In genomic region chr15:63122002-63122893, GRCh38 we compare ENCODE assay signal across 1 cellular context.
TF ChIP-seq lines count a peak whose summit lies in the region.

No MANE protein-coding gene starts in this region.

TF ChIP-seq in HepG2, 621 proteins besides CTCF, POLR2A, EP300 and RAD21 (continued from another document and continues in another):
- TF ChIP-seq ZGPAT (CRISPR knock-in tag; IDR thresholded peaks at IDR 0.05) (no peak; the same call in 1 of the 2 replicates), ZNF17 (CRISPR knock-in tag; IDR thresholded peaks at IDR 0.05) (no peak), SRY (CRISPR knock-in tag; IDR thresholded peaks at IDR 0.05) (0 out of 2 replicates have a peak, but pooled peaks have one; percentile 40), ZBTB7A (CRISPR knock-in tag; IDR thresholded peaks at IDR 0.05) (0 out of 2 replicates have a peak, but pooled peaks have one; percentile 54), SALL1 (CRISPR knock-in tag; IDR thresholded peaks at IDR 0.05) (peak; percentile 32; the same call in 1 of the 2 replicates), KDM3A (CRISPR knock-in tag; IDR thresholded peaks at IDR 0.05; ENCODE audit: low read depth) (0 out of 2 replicates have a peak, but pooled peaks have one; percentile 15), TEAD3 (CRISPR knock-in tag; optimal IDR thresholded peaks at IDR 0.05; ENCODE audit: borderline replicate concordance) (no peak), ZNF7 (CRISPR knock-in tag; IDR thresholded peaks at IDR 0.05) (no peak), RBM39 (IDR thresholded peaks at IDR 0.05; ENCODE audit: low read depth, low read length, poor library complexity, severe bottlenecking) (peak; percentile 38), ZNF576 (CRISPR knock-in tag; IDR thresholded peaks at IDR 0.05) (no peak), ZNF510 (CRISPR knock-in tag; IDR thresholded peaks at IDR 0.05; ENCODE audit: low read depth) (0 out of 2 replicates have a peak, but pooled peaks have one; percentile 51), ZNF354B (CRISPR knock-in tag; IDR thresholded peaks at IDR 0.05) (no peak), ZNF543 (CRISPR knock-in tag; IDR thresholded peaks at IDR 0.05) (peak; percentile 75; the same call in 1 of the 2 replicates), GABPB1 (CRISPR knock-in tag; IDR thresholded peaks at IDR 0.05) (peak; percentile 29; the same call in 1 of the 2 replicates), SP5 (CRISPR knock-in tag; IDR thresholded peaks at IDR 0.05; ENCODE audit: borderline replicate concordance, low read depth) (peak; percentile 63; the same call in 1 of the 2 replicates), SAP130 (CRISPR knock-in tag; IDR thresholded peaks at IDR 0.05; ENCODE audit: low read depth) (peak; percentile 59), HOXA5 (CRISPR knock-in tag; IDR thresholded peaks at IDR 0.05) (0 out of 2 replicates have a peak, but pooled peaks have one; percentile 15), ZNF761 (CRISPR knock-in tag; conservative IDR thresholded peaks at IDR 0.05) (0 out of 2 replicates have a peak, but pooled peaks have one; percentile 77), ESRRA (CRISPR knock-in tag; IDR thresholded peaks at IDR 0.05; ENCODE audit: low read depth) (no peak), HDAC1 (CRISPR knock-in tag; IDR thresholded peaks at IDR 0.05) (peak; percentile 35; the same call in 1 of the 2 replicates), ZSCAN25 (CRISPR knock-in tag; IDR thresholded peaks at IDR 0.05) (no peak), BRF2 (CRISPR knock-in tag; IDR thresholded peaks at IDR 0.05) (no peak), IKZF5 (CRISPR knock-in tag; IDR thresholded peaks at IDR 0.05) (peak; percentile 21; the same call in 1 of the 2 replicates), ZFP90 (CRISPR knock-in tag; IDR thresholded peaks at IDR 0.05; ENCODE audit: borderline replicate concordance) (no peak; the same call in 1 of the 2 replicates), IRF1 (CRISPR knock-in tag; IDR thresholded peaks at IDR 0.05; ENCODE audit: low read depth) (0 out of 2 replicates have a peak, but pooled peaks have one; percentile 23), UBTF (CRISPR knock-in tag; IDR thresholded peaks at IDR 0.05) (0 out of 2 replicates have a peak, but pooled peaks have one; percentile 14), ZBTB7B (CRISPR knock-in tag; IDR thresholded peaks at IDR 0.05) (peak; percentile 68), SP1 (IDR thresholded peaks at IDR 0.05) (no peak), SP1 (CRISPR knock-in tag; IDR thresholded peaks at IDR 0.05) (peak; percentile 86), NR2F6 (IDR thresholded peaks at IDR 0.05) (no peak), NR2F6 (CRISPR knock-in tag; IDR thresholded peaks at IDR 0.05) (no peak), YY1 (IDR thresholded peaks at IDR 0.05; ENCODE audit: insufficient read depth, insufficient replicate concordance, low read depth, low read length) (no peak), ZNF891 (CRISPR knock-in tag; IDR thresholded peaks at IDR 0.05) (0 out of 2 replicates have a peak, but pooled peaks have one; percentile 23), RBFOX2 (IDR thresholded peaks at IDR 0.05; ENCODE audit: low read depth, low read length) (peak; percentile 72), ATF7-NPFF (CRISPR knock-in tag; IDR thresholded peaks at IDR 0.05; ENCODE audit: low read depth) (peak; percentile 58; the same call in 1 of the 2 replicates), ZNF614 (CRISPR knock-in tag; IDR thresholded peaks at IDR 0.05; ENCODE audit: borderline replicate concordance) (no peak), PHF8 (CRISPR knock-in tag; IDR thresholded peaks at IDR 0.05) (peak; percentile 46), SMARCC2 (IDR thresholded peaks at IDR 0.05) (no peak), NR3C1 (CRISPR knock-in tag; IDR thresholded peaks at IDR 0.05) (no peak), ZNF562 (CRISPR knock-in tag; IDR thresholded peaks at IDR 0.05; ENCODE audit: borderline replicate concordance) (no peak), ZNF768 (CRISPR knock-in tag; IDR thresholded peaks at IDR 0.05) (peak; percentile 43; the same call in 1 of the 2 replicates), MAF1 (CRISPR knock-in tag; IDR thresholded peaks at IDR 0.05; ENCODE audit: borderline replicate concordance) (no peak), MAZ (IDR thresholded peaks at IDR 0.05; ENCODE audit: borderline replicate concordance, low read depth, low read length) (0 out of 2 replicates have a peak, but pooled peaks have one; percentile 30), MAZ (CRISPR knock-in tag; IDR thresholded peaks at IDR 0.05; ENCODE audit: low read depth) (peak; percentile 37; the same call in 1 of the 2 replicates), ZBTB20 (CRISPR knock-in tag; IDR thresholded peaks at IDR 0.05; ENCODE audit: borderline replicate concordance, low read depth) (no peak)
- TF ChIP-seq, protein P1, sequence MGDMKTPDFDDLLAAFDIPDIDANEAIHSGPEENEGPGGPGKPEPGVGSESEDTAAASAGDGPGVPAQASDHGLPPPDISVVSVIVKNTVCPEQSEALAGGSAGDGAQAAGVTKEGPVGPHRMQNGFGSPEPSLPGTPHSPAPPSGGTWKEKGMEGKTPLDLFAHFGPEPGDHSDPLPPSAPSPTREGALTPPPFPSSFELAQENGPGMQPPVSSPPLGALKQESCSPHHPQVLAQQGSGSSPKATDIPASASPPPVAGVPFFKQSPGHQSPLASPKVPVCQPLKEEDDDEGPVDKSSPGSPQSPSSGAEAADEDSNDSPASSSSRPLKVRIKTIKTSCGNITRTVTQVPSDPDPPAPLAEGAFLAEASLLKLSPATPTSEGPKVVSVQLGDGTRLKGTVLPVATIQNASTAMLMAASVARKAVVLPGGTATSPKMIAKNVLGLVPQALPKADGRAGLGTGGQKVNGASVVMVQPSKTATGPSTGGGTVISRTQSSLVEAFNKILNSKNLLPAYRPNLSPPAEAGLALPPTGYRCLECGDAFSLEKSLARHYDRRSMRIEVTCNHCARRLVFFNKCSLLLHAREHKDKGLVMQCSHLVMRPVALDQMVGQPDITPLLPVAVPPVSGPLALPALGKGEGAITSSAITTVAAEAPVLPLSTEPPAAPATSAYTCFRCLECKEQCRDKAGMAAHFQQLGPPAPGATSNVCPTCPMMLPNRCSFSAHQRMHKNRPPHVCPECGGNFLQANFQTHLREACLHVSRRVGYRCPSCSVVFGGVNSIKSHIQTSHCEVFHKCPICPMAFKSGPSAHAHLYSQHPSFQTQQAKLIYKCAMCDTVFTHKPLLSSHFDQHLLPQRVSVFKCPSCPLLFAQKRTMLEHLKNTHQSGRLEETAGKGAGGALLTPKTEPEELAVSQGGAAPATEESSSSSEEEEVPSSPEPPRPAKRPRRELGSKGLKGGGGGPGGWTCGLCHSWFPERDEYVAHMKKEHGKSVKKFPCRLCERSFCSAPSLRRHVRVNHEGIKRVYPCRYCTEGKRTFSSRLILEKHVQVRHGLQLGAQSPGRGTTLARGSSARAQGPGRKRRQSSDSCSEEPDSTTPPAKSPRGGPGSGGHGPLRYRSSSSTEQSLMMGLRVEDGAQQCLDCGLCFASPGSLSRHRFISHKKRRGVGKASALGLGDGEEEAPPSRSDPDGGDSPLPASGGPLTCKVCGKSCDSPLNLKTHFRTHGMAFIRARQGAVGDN (CRISPR knock-in tag; IDR thresholded peaks at IDR 0.05), result peak; percentile 71
- TF ChIP-seq, protein P2, sequence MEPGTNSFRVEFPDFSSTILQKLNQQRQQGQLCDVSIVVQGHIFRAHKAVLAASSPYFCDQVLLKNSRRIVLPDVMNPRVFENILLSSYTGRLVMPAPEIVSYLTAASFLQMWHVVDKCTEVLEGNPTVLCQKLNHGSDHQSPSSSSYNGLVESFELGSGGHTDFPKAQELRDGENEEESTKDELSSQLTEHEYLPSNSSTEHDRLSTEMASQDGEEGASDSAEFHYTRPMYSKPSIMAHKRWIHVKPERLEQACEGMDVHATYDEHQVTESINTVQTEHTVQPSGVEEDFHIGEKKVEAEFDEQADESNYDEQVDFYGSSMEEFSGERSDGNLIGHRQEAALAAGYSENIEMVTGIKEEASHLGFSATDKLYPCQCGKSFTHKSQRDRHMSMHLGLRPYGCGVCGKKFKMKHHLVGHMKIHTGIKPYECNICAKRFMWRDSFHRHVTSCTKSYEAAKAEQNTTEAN (CRISPR knock-in tag; conservative IDR thresholded peaks at IDR 0.05), result no peak
- TF ChIP-seq, protein P3, sequence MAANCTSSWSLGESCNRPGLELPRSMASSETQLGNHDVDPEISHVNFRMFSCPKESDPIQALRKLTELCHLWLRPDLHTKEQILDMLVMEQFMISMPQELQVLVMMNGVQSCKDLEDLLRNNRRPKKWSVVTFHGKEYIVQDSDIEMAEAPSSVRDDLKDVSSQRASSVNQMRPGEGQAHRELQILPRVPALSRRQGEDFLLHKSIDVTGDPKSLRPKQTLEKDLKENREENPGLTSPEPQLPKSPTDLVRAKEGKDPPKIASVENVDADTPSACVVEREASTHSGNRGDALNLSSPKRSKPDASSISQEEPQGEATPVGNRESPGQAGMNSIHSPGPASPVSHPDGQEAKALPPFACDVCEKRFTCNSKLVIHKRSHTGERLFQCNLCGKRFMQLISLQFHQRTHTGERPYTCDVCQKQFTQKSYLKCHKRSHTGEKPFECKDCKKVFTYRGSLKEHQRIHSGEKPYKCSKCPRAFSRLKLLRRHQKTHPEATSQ (CRISPR knock-in tag; IDR thresholded peaks at IDR 0.05; ENCODE audit: borderline replicate concordance), result no peak
- TF ChIP-seq, protein P4, sequence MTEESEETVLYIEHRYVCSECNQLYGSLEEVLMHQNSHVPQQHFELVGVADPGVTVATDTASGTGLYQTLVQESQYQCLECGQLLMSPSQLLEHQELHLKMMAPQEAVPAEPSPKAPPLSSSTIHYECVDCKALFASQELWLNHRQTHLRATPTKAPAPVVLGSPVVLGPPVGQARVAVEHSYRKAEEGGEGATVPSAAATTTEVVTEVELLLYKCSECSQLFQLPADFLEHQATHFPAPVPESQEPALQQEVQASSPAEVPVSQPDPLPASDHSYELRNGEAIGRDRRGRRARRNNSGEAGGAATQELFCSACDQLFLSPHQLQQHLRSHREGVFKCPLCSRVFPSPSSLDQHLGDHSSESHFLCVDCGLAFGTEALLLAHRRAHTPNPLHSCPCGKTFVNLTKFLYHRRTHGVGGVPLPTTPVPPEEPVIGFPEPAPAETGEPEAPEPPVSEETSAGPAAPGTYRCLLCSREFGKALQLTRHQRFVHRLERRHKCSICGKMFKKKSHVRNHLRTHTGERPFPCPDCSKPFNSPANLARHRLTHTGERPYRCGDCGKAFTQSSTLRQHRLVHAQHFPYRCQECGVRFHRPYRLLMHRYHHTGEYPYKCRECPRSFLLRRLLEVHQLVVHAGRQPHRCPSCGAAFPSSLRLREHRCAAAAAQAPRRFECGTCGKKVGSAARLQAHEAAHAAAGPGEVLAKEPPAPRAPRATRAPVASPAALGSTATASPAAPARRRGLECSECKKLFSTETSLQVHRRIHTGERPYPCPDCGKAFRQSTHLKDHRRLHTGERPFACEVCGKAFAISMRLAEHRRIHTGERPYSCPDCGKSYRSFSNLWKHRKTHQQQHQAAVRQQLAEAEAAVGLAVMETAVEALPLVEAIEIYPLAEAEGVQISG (CRISPR knock-in tag; IDR thresholded peaks at IDR 0.05), result peak; percentile 19; the same call in 1 of the 2 replicates
